In the genomic region with DNA sequence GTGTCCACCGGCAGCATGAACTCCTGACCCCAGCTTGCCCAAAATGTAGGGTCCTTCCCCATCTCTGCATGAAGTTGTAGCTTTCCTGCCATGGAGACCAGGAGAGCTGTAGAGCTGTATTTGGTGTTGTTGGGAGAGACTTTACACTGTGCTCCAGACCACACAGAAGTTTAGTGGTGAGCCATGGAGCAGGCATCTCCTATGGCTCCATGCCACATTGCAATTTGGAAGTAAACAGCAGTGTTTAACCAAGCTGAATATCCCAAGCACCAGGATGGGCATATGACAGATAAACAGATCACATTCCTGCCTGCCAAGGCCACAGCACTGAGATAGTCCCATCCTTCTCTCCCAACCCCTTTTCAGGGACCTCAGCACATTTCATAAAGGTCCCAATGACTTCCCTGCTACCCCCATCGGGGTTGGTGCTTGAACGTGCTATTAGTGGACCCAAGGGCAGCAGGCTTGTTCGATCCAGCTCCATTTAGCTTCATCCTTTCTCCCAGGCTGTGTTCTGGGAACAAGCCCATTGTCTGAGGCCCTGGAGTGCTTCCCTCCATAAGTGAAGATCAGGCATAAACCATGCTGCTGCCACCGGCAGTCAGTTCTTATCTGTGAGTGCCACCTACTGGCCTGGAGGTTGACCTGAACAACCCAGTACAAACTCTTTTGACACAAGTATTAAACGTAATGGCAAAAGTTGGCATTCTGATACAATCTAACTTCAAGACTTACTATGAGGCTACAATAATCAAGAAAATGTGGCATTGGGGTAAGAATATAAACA, we compare ENCODE assay signal across 8 cellular contexts.
DNase-seq lines count a peak whose midpoint lies in the region; ATAC-seq and TF ChIP-seq lines count a peak whose summit lies in the region.

No MANE protein-coding gene starts in this region.

- no peak overlapping the region for H3K27ac ChIP-seq in OCI-LY7 (ENCODE audit: low read depth, low read length, poor library complexity, severe bottlenecking)
- no peak overlapping the region for H3K27ac ChIP-seq in CD8-positive, alpha-beta T cell (ENCODE audit: low read depth, low read length)

- peak; percentile 84 for TF ChIP-seq CTCF in OCI-LY7 (conservative IDR thresholded peaks at IDR 0.05; ENCODE audit: low read length)
- peak; percentile 76 for TF ChIP-seq CTCF in fibroblast of pulmonary artery (IDR thresholded peaks at IDR 0.05; ENCODE audit: low read length, missing control alignments)
- no peak for TF ChIP-seq CTCF in CD8-positive, alpha-beta T cell (IDR thresholded peaks at IDR 0.05)

- no peaks in the 10 kb centered on the region for H3K9me3 ChIP-seq in OCI-LY7 (ENCODE audit: low read length)
- H3K9me3 ChIP-seq in CD8-positive, alpha-beta T cell (ENCODE audit: low read length): no peaks in the 10 kb centered on the region

- H3K4me1 Mint-ChIP-seq in CD8-positive, alpha-beta T cell (ENCODE audit: low read depth): no peaks in the 10 kb centered on the region

- H3K36me3 ChIP-seq in OCI-LY7 (ENCODE audit: insufficient read depth, low read length): no peaks in the 10 kb centered on the region
- H3K36me3 ChIP-seq in CD8-positive, alpha-beta T cell (ENCODE audit: insufficient read depth, low read length): no peaks in the 10 kb centered on the region

- DNase-seq in Caki2 (ENCODE audit: low read depth): peak; percentile 51
- peak; percentile 43 for DNase-seq in OCI-LY7 (ENCODE audit: low spot score)
- peak; percentile 79 for DNase-seq in fibroblast of pulmonary artery (ENCODE audit: low read depth)
- DNase-seq in stromal cell of bone marrow (ENCODE audit: low read depth): peak; percentile 42
- DNase-seq in activated gamma-delta T cell treated with Interleukin-2 at 50 U/mL for 16 hours: no peak
- no peak for DNase-seq in CD8-positive, alpha-beta T cell

- CTCF ChIA-PET in OCI-LY7 (lab: Charles Lee; ENCODE audit: unreplicated experiment): no interaction called here
- CTCF ChIA-PET in CD8-positive, alpha-beta T cell (lab: Charles Lee): no interaction called here

- BruUV-seq in OCI-LY7 (replicated peaks; lab: Mats Ljungman, UMichigan): no TSS peak

- in situ Hi-C loops in Caki2 (cut with HindIII; ENCODE audit: low pct_unique_long_range_greater_than_20kb, low sequenced_read_pairs): no loop called here

- peak; percentile 78 for ATAC-seq in GM18861 (IDR thresholded peaks at IDR 0.05; ENCODE audit: unreplicated experiment)
- ATAC-seq in HG03025 (IDR thresholded peaks at IDR 0.05; ENCODE audit: low FRiP score, unreplicated experiment): peak; percentile 76
- no peak for ATAC-seq in CD8-positive, alpha-beta T cell

- H3K9me2 ChIP-seq in OCI-LY7 (ENCODE audit: insufficient read depth, low read length): no peaks in the 10 kb centered on the region

- no peak overlapping the region for H3K27ac Mint-ChIP-seq in CD8-positive, alpha-beta T cell

- H2AFZ ChIP-seq in OCI-LY7 (ENCODE audit: low read length): peak overlapping the region; percentile 56

- H3K27me3 Mint-ChIP-seq in CD8-positive, alpha-beta T cell (ENCODE audit: low read depth): no peaks in the 10 kb centered on the region

- POLR2A ChIA-PET in OCI-LY7 (lab: Charles Lee): no interaction called here
- POLR2A ChIA-PET in CD8-positive, alpha-beta T cell (lab: Charles Lee): no interaction called here

- no peak overlapping the region for H3K4me2 ChIP-seq in OCI-LY7 (ENCODE audit: low read length)

- no peaks in the 10 kb centered on the region for H3K4me1 ChIP-seq in OCI-LY7 (ENCODE audit: insufficient read depth, low read length, poor library complexity, severe bottlenecking)
- H3K4me1 ChIP-seq in CD8-positive, alpha-beta T cell (ENCODE audit: insufficient read depth, low read length): no peaks in the 10 kb centered on the region

- intact Hi-C loops in OCI-LY7 (cut with micrococcal nuclease; ENCODE audit: unreplicated experiment): no loop called here
- intact Hi-C loops in CD8-positive, alpha-beta T cell (cut with DNase I, micrococcal nuclease): no loop called here

- H3K9me3 Mint-ChIP-seq in CD8-positive, alpha-beta T cell: peaks cover 6% of the 10 kb centered on the region

- no peaks in the 10 kb centered on the region for H3K27me3 ChIP-seq in CD8-positive, alpha-beta T cell (ENCODE audit: insufficient read depth, low read length)

- no peaks in the 10 kb centered on the region for H4K20me1 ChIP-seq in OCI-LY7 (ENCODE audit: insufficient read depth, low read length)

- H3K4me3 Mint-ChIP-seq in CD8-positive, alpha-beta T cell: no peak overlapping the region

- no peak overlapping the region for H3K4me3 ChIP-seq in OCI-LY7 (ENCODE audit: low read depth, low read length, poor library complexity, severe bottlenecking)
- no peak overlapping the region for H3K4me3 ChIP-seq in fibroblast of pulmonary artery (replicated peaks; ENCODE audit: low read depth, low read length)
- no peak overlapping the region for H3K4me3 ChIP-seq in CD8-positive, alpha-beta T cell (ENCODE audit: low read depth, low read length)

- no peaks in the 10 kb centered on the region for H3K79me2 ChIP-seq in OCI-LY7 (ENCODE audit: insufficient read depth, low read depth, low read length)

- H3K36me3 Mint-ChIP-seq in CD8-positive, alpha-beta T cell: no peaks in the 10 kb centered on the region

Comparison
In these comparisons a context has a peak if more than half of its experiments do, and no peak if none do; other contexts are left out.
1. DNase-seq: peak in Caki2 (single experiment), OCI-LY7 (single experiment), fibroblast of pulmonary artery (single experiment) and stromal cell of bone marrow (single experiment); none in activated gamma-delta T cell treated with Interleukin-2 at 50 U/mL for 16 hours (single experiment) and CD8-positive, alpha-beta T cell (0 of 7).